Comparison of ENCODE assay signal across 30 cellular contexts in genomic region chr22:19210188-19210587, GRCh38.
"Had no signal": no experiment of that assay in that cellular context is flagged by ENCODE, and none has a peak within 500 bp of the region (broad histone marks: within the 10 kb centered on the region; RNA-seq: fewer than 3 reads in every experiment).

No MANE protein-coding gene starts in this region.

- ATAC-seq: naive thymus-derived CD8-positive, alpha-beta T cell; natural killer cell treated with Interleukin-12 subunit alpha and Interleukin-12 subunit beta and Interleukin-15 and Interleukin-18, amount 100 ng/mL, for 72 hours; pancreas; psoas muscle; right cardiac atrium; right lobe of liver; stimulated activated memory B cell treated with anti-CD40 and anti-IgM and Interleukin-4, amounts not matched to agents 10 μg/mL and 1 μg/mL and 100 μg/mL, for 72 hours; stimulated activated naive CD8-positive, alpha-beta T cell treated with anti-CD3 and anti-CD28 coated beads, Interleukin-15, amount 100 ng/mL, for 72 hours; stimulated activated naive CD8-positive, alpha-beta T cell treated with anti-CD3 and anti-CD28 coated beads, Interleukin-15, Interleukin-2, amounts not matched to agents 100 U/mL and 50 U/mL, for 24 hours had no signal

- H3K4me3 Mint-ChIP-seq: naive B cell; naive thymus-derived CD8-positive, alpha-beta T cell; natural killer cell treated with Interleukin-12 subunit alpha and Interleukin-12 subunit beta and Interleukin-15 and Interleukin-18, amount 100 ng/mL, for 72 hours; nephron progenitor cell; neural crest cell; stimulated activated memory B cell treated with anti-CD40 and anti-IgM and Interleukin-4, amounts not matched to agents 10 μg/mL and 1 μg/mL and 100 μg/mL, for 72 hours; stimulated activated naive CD8-positive, alpha-beta T cell treated with anti-CD3 and anti-CD28 coated beads, Interleukin-15, amount 100 ng/mL, for 72 hours; type B pancreatic cell had no signal

- H3K36me3 Mint-ChIP-seq: natural killer cell treated with Interleukin-12 subunit alpha and Interleukin-12 subunit beta and Interleukin-15 and Interleukin-18, amount 100 ng/mL, for 72 hours; stimulated activated memory B cell treated with anti-CD40 and anti-IgM and Interleukin-4, amounts not matched to agents 10 μg/mL and 1 μg/mL and 100 μg/mL, for 72 hours had no signal

- FAIRE-seq: pancreas, urothelium cell line had no signal

- H3K4me1 Mint-ChIP-seq: neural crest cell; stimulated activated naive CD8-positive, alpha-beta T cell treated with anti-CD3 and anti-CD28 coated beads, Interleukin-15, amount 100 ng/mL, for 72 hours had no signal

- H3K27ac ChIP-seq: pancreas, psoas muscle, right lobe of liver, sigmoid colon, spleen, suprapubic skin, testis, tibial artery, transverse colon, vagina had no signal

- H3K27me3 Mint-ChIP-seq: progenitor cell of endocrine pancreas, type B pancreatic cell had no signal

- H3K27me3 ChIP-seq: pancreas, right lobe of liver, sigmoid colon, spleen, suprapubic skin, testis, tibial artery, transverse colon, vagina had no signal

- H3K27ac Mint-ChIP-seq: naive thymus-derived CD8-positive, alpha-beta T cell; natural killer cell treated with Interleukin-12 subunit alpha and Interleukin-12 subunit beta and Interleukin-15 and Interleukin-18, amount 100 ng/mL, for 72 hours; nephron progenitor cell; progenitor cell of endocrine pancreas; stimulated activated memory B cell treated with anti-CD40 and anti-IgM and Interleukin-4, amounts not matched to agents 10 μg/mL and 1 μg/mL and 100 μg/mL, for 72 hours; type B pancreatic cell had no signal

- DNase-seq: naive B cell; naive thymus-derived CD8-positive, alpha-beta T cell; nephron progenitor cell; pancreas; psoas muscle; right cardiac atrium; right lobe of liver; sigmoid colon; spleen; stimulated activated CD4-positive, alpha-beta T cell treated with anti-CD3 and anti-CD28 coated beads, Interleukin-12 subunit alpha, Interleukin-12 subunit beta, amount 100 ng/mL, for 4 hours; stimulated activated CD4-positive, alpha-beta T cell treated with anti-CD3 and anti-CD28 coated beads, Interleukin-1b, Interleukin-23, amount 100 ng/mL, for 48 hours; stimulated activated CD4-positive, alpha-beta T cell treated with anti-CD3 and anti-CD28 coated beads, Interleukin-4, amount 100 ng/mL, for 1 hour; stimulated activated CD4-positive, alpha-beta T cell treated with anti-CD3 and anti-CD28 coated beads, Interleukin-4, amount 100 ng/mL, for 4 hours; stimulated activated CD8-positive, alpha-beta memory T cell treated with anti-CD3 and anti-CD28 coated beads, Interleukin-4, amount 100 ng/mL, for 48 hours; stimulated activated naive CD4-positive, alpha-beta T cell; stimulated activated naive CD8-positive, alpha-beta T cell treated with anti-CD3 and anti-CD28 coated beads, Interleukin-15, amount 100 ng/mL, for 72 hours; stimulated activated naive CD8-positive, alpha-beta T cell treated with anti-CD3 and anti-CD28 coated beads, Interleukin-15, Interleukin-2, amounts not matched to agents 100 U/mL and 50 U/mL, for 24 hours; substantia nigra; testis; tibial artery; transverse colon had no signal

- H3K36me3 ChIP-seq: pancreas, right lobe of liver had no signal

- H3K9me3 ChIP-seq: pancreas, psoas muscle, right lobe of liver, sigmoid colon, spleen, suprapubic skin, testis, tibial artery, transverse colon, vagina had no signal

- H3K4me3 ChIP-seq: pancreas, psoas muscle, right lobe of liver, sigmoid colon, smooth muscle cell, spleen, suprapubic skin, testis, tibial artery, transverse colon, vagina had no signal

- H3K9me3 Mint-ChIP-seq: naive B cell; naive thymus-derived CD8-positive, alpha-beta T cell; natural killer cell treated with Interleukin-12 subunit alpha and Interleukin-12 subunit beta and Interleukin-15 and Interleukin-18, amount 100 ng/mL, for 72 hours; nephron progenitor cell; neural crest cell; stimulated activated memory B cell treated with anti-CD40 and anti-IgM and Interleukin-4, amounts not matched to agents 10 μg/mL and 1 μg/mL and 100 μg/mL, for 72 hours; stimulated activated naive CD8-positive, alpha-beta T cell treated with anti-CD3 and anti-CD28 coated beads, Interleukin-15, amount 100 ng/mL, for 72 hours; type B pancreatic cell had no signal

- H3K4me1 ChIP-seq: pancreas, right lobe of liver, sigmoid colon, spleen, suprapubic skin, testis, tibial artery, transverse colon, vagina had no signal
